Comparison of ENCODE assay signal across 19 cellular contexts in genomic region chr6:37983720-37984501, GRCh38.
DNase-seq lines count a peak whose midpoint lies in the region; ATAC-seq and TF ChIP-seq lines count a peak whose summit lies in the region.
"Had no signal": no experiment of that assay in that cellular context is flagged by ENCODE, and none has a peak within 500 bp of the region (broad histone marks: within the 10 kb centered on the region; RNA-seq: fewer than 3 reads in every experiment).

No MANE protein-coding gene starts in this region.

- no peak overlapping the region for H3K9ac ChIP-seq in adipocyte (ENCODE audit: low read length)
- H3K9ac ChIP-seq: BLaER1 treated with 17β-estradiol and CSF1 and Interleukin-3, amounts not matched to agents 10 nM and 100 nM had no signal

- no peaks in the 10 kb centered on the region for H3K27me3 ChIP-seq in adipocyte (replicated peaks; ENCODE audit: control insufficient read depth, insufficient read depth, low read length)
- H3K27me3 ChIP-seq: BLaER1 treated with 17β-estradiol and CSF1 and Interleukin-3, amounts not matched to agents 10 nM and 100 nM; sigmoid colon; SJSA1 had no signal

- no peaks in the 10 kb centered on the region for H3K9me3 ChIP-seq in adipocyte (ENCODE audit: control insufficient read depth, low read length)
- H3K9me3 ChIP-seq: BLaER1 treated with 17β-estradiol and CSF1 and Interleukin-3, amounts not matched to agents 10 nM and 100 nM; sigmoid colon; SJSA1 had no signal

- DNase-seq in activated T-cell treated with anti-CD3 and anti-CD28 coated beads, Interleukin-2, amount 50 U/mL, for 4 hours: no peak
- no peak for DNase-seq in activated T-cell treated with anti-CD3 and anti-CD28 coated beads for 4 hours
- DNase-seq in M059J (ENCODE audit: low read depth): peak; percentile 14
- peak; percentile 7 for DNase-seq in adipocyte (ENCODE audit: low read depth)
- no peak for DNase-seq in COLO829 (ENCODE audit: low spot score)
- no peak for DNase-seq in chondrocyte (ENCODE audit: low spot score)
- DNase-seq: ACHN; HCEC 1CT; head of caudate nucleus; NCI-H1092; NCI-H187 treated with DMSO at 0.1 percent for 48 hours; NCI-H526 treated with DMSO at 0.1 percent for 48 hours; sigmoid colon; stimulated activated CD4-positive, alpha-beta T cell treated with anti-CD3 and anti-CD28 coated beads, Interleukin-15, amount 100 ng/mL, for 24 hours; T-helper 1 cell had no signal

- H3K4me3 Mint-ChIP-seq in activated T-cell treated with anti-CD3 and anti-CD28 coated beads, Interleukin-2, amount 50 U/mL, for 4 hours: no peak overlapping the region
- peak overlapping the region; percentile 59 for H3K4me3 Mint-ChIP-seq in stimulated activated naive CD8-positive, alpha-beta T cell treated with anti-CD3 and anti-CD28 coated beads, Interleukin-15, Interleukin-2, amounts not matched to agents 100 ng/mL and 50 ng/mL, for 24 hours
- H3K4me3 Mint-ChIP-seq in chondrocyte (ENCODE audit: unreplicated experiment): no peak overlapping the region

- ATAC-seq in activated T-cell treated with anti-CD3 and anti-CD28 coated beads, Interleukin-2, amount 50 U/mL, for 4 hours: peak; percentile 69 to 73

- H3K9me3 Mint-ChIP-seq in activated T-cell treated with anti-CD3 and anti-CD28 coated beads, Interleukin-2, amount 50 U/mL, for 4 hours: no peaks in the 10 kb centered on the region
- H3K9me3 Mint-ChIP-seq in stimulated activated naive CD8-positive, alpha-beta T cell treated with anti-CD3 and anti-CD28 coated beads, Interleukin-15, Interleukin-2, amounts not matched to agents 100 ng/mL and 50 ng/mL, for 24 hours: no peaks in the 10 kb centered on the region
- no peaks in the 10 kb centered on the region for H3K9me3 Mint-ChIP-seq in chondrocyte (ENCODE audit: low read depth)

- no peak overlapping the region for H3K4me3 ChIP-seq in adipocyte (ENCODE audit: low read length)
- H3K4me3 ChIP-seq: BLaER1 treated with 17β-estradiol and CSF1 and Interleukin-3, amounts not matched to agents 10 nM and 100 nM; sigmoid colon; SJSA1 had no signal

- H3K27me3 Mint-ChIP-seq in activated T-cell treated with anti-CD3 and anti-CD28 coated beads, Interleukin-2, amount 50 U/mL, for 4 hours (ENCODE audit: low read depth): no peaks in the 10 kb centered on the region
- H3K27me3 Mint-ChIP-seq in stimulated activated naive CD8-positive, alpha-beta T cell treated with anti-CD3 and anti-CD28 coated beads, Interleukin-15, Interleukin-2, amounts not matched to agents 100 ng/mL and 50 ng/mL, for 24 hours: no peaks in the 10 kb centered on the region
- no peaks in the 10 kb centered on the region for H3K27me3 Mint-ChIP-seq in chondrocyte (ENCODE audit: low read depth)
- H3K27me3 Mint-ChIP-seq: progenitor cell of endocrine pancreas had no signal

- H3K4me1 Mint-ChIP-seq in activated T-cell treated with anti-CD3 and anti-CD28 coated beads, Interleukin-2, amount 50 U/mL, for 4 hours (ENCODE audit: low read depth): peaks cover 71% of the 10 kb centered on the region
- peaks cover 87% of the 10 kb centered on the region for H3K4me1 Mint-ChIP-seq in stimulated activated naive CD8-positive, alpha-beta T cell treated with anti-CD3 and anti-CD28 coated beads, Interleukin-15, Interleukin-2, amounts not matched to agents 100 ng/mL and 50 ng/mL, for 24 hours (ENCODE audit: low read depth)
- H3K4me1 Mint-ChIP-seq in chondrocyte (ENCODE audit: low read depth): peaks cover 70% of the 10 kb centered on the region

- H3K4me1 ChIP-seq in adipocyte (ENCODE audit: control insufficient read depth, insufficient read depth, low read length): peaks cover 61% of the 10 kb centered on the region

- H3K27ac Mint-ChIP-seq in stimulated activated naive CD8-positive, alpha-beta T cell treated with anti-CD3 and anti-CD28 coated beads, Interleukin-15, Interleukin-2, amounts not matched to agents 100 ng/mL and 50 ng/mL, for 24 hours: peak overlapping the region; percentile 91
- no peak overlapping the region for H3K27ac Mint-ChIP-seq in chondrocyte (ENCODE audit: unreplicated experiment)
- H3K27ac Mint-ChIP-seq: progenitor cell of endocrine pancreas had no signal

- no peak for TF ChIP-seq CTCF in chondrocyte (IDR thresholded peaks at IDR 0.05)

- no peaks in the 10 kb centered on the region for H3K36me3 ChIP-seq in adipocyte (ENCODE audit: control insufficient read depth, insufficient read depth, low read length, severe bottlenecking)
- H3K36me3 ChIP-seq: sigmoid colon, SJSA1 had no signal

- H3K36me3 Mint-ChIP-seq in activated T-cell treated with anti-CD3 and anti-CD28 coated beads, Interleukin-2, amount 50 U/mL, for 4 hours (ENCODE audit: insufficient read depth): peaks cover 3% of the 10 kb centered on the region
- H3K36me3 Mint-ChIP-seq in stimulated activated naive CD8-positive, alpha-beta T cell treated with anti-CD3 and anti-CD28 coated beads, Interleukin-15, Interleukin-2, amounts not matched to agents 100 ng/mL and 50 ng/mL, for 24 hours (ENCODE audit: low read depth): peaks cover 3% of the 10 kb centered on the region
- no peaks in the 10 kb centered on the region for H3K36me3 Mint-ChIP-seq in chondrocyte (ENCODE audit: low read depth)

Comparison
In these comparisons a context has a peak if more than half of its experiments do, and no peak if none do; other contexts are left out.
1. DNase-seq: peak in M059J (single experiment) and adipocyte (single experiment); none in activated T-cell treated with anti-CD3 and anti-CD28 coated beads, Interleukin-2, amount 50 U/mL, for 4 hours (single experiment), activated T-cell treated with anti-CD3 and anti-CD28 coated beads for 4 hours (single experiment), COLO829 (single experiment) and chondrocyte (single experiment).